ENCODE assay signal across 1 cellular context in the genomic region with DNA sequence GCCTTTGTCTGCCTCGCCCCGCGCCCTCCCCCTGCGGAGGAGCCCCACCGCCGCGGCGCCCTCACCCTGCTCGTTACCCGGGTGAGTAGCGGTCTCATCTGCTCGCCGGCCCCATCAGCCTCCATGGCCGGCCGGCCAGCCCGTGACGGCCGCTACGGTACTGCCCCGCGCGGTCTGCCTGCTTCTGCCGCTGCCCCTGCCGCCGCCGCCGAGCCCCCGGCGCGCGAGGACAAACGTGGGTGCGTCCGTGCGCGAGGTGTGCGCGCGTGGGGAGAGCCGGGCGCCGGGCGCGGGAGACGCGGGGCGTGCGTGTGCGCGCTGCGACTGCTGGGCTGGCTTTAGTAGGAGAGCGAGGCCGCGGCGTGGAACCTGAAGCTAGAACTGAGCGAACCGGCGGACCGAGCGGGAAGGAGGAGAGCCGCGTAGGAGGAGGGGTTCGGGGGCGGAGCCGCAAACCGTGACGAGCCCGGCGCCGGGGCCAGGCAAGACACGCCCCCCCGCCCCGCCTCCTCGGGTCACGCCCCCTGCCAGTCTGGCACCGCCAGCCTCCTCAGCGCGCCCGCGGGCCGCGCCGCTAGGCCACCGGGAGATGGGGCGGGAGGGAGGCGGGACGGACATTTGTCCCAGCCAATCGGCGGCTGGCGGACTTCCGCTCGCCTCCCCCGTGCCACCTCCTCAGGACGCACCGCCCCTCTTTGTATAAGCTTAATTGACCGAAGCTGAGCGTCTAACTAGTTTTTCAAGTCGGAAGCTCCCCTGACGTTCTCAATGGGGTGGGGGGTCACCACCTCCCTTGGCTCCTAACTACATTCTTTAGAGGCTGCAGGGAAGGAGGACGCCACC.
TF ChIP-seq lines count a peak whose summit lies in the region.

A gene (minus strand): TSS at position 383 of the 843 bp plus-strand sequence. CDS start 258 bp downstream, at position 125.

TF ChIP-seq in K562, 482 proteins besides CTCF, POLR2A, EP300 and RAD21 (continued from another document and continues in another):
- TF ChIP-seq, protein P1, sequence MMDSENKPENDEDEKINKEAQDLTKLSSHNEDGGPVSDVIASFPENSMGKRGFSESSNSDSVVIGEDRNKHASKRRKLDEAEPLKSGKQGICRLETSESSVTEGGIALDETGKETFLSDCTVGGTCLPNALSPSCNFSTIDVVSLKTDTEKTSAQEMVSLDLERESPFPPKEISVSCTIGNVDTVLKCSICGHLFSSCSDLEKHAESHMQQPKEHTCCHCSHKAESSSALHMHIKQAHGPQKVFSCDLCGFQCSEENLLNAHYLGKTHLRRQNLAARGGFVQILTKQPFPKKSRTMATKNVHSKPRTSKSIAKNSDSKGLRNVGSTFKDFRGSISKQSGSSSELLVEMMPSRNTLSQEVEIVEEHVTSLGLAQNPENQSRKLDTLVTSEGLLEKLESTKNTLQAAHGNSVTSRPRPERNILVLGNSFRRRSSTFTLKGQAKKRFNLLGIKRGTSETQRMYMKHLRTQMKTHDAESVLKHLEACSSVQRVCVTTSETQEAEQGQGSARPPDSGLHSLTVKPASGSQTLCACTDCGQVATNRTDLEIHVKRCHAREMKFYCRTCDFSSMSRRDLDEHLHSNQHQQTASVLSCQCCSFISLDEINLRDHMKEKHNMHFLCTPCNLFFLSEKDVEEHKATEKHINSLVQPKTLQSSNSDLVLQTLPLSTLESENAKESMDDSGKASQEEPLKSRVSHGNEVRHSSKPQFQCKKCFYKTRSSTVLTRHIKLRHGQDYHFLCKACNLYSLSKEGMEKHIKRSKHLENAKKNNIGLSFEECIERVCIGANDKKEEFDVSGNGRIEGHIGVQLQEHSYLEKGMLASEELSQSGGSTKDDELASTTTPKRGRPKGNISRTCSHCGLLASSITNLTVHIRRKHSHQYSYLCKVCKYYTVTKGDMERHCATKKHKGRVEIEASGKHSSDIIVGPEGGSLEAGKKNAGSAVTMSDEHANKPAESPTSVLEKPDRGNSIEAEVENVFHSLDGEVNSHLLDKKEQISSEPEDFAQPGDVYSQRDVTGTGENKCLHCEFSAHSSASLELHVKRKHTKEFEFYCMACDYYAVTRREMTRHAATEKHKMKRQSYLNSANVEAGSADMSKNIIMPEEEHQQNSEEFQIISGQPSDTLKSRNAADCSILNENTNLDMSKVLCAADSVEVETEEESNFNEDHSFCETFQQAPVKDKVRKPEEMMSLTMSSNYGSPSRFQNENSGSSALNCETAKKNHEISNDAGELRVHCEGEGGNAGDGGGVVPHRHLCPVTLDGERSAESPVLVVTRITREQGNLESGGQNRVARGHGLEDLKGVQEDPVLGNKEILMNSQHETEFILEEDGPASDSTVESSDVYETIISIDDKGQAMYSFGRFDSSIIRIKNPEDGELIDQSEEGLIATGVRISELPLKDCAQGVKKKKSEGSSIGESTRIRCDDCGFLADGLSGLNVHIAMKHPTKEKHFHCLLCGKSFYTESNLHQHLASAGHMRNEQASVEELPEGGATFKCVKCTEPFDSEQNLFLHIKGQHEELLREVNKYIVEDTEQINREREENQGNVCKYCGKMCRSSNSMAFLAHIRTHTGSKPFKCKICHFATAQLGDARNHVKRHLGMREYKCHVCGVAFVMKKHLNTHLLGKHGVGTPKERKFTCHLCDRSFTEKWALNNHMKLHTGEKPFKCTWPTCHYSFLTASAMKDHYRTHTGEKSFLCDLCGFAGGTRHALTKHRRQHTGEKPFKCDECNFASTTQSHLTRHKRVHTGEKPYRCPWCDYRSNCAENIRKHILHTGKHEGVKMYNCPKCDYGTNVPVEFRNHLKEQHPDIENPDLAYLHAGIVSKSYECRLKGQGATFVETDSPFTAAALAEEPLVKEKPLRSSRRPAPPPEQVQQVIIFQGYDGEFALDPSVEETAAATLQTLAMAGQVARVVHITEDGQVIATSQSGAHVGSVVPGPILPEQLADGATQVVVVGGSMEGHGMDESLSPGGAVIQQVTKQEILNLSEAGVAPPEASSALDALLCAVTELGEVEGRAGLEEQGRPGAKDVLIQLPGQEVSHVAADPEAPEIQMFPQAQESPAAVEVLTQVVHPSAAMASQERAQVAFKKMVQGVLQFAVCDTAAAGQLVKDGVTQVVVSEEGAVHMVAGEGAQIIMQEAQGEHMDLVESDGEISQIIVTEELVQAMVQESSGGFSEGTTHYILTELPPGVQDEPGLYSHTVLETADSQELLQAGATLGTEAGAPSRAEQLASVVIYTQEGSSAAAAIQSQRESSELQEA (IDR thresholded peaks at IDR 0.05; ENCODE audit: low read depth), result no peak
- TF ChIP-seq, protein P2, sequence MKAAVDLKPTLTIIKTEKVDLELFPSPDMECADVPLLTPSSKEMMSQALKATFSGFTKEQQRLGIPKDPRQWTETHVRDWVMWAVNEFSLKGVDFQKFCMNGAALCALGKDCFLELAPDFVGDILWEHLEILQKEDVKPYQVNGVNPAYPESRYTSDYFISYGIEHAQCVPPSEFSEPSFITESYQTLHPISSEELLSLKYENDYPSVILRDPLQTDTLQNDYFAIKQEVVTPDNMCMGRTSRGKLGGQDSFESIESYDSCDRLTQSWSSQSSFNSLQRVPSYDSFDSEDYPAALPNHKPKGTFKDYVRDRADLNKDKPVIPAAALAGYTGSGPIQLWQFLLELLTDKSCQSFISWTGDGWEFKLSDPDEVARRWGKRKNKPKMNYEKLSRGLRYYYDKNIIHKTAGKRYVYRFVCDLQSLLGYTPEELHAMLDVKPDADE (conservative IDR thresholded peaks at IDR 0.05; ENCODE audit: control insufficient read depth, low read depth, low read length), result peak; percentile 56; the same call in 1 of the 2 replicates
- TF ChIP-seq GABPA (tag; conservative IDR thresholded peaks at IDR 0.05; ENCODE audit: low read depth) (peak; percentile 50), POLR2G (IDR thresholded peaks at IDR 0.05; ENCODE audit: low read depth, low read length) (peak; percentile 83), FOS (IDR thresholded peaks at IDR 0.05; ENCODE audit: extremely low read depth, insufficient read length) (peak; percentile 11), KLF1 (tag; IDR thresholded peaks at IDR 0.05) (no peak), KLF6 (CRISPR knock-in tag; IDR thresholded peaks at IDR 0.05; ENCODE audit: borderline replicate concordance) (no peak), GABPB1 (CRISPR knock-in tag; IDR thresholded peaks at IDR 0.05) (no peak), PHF8 (IDR thresholded peaks at IDR 0.05; ENCODE audit: borderline replicate concordance, low read length) (peak; percentile 49; the same call in 1 of the 2 replicates)
- TF ChIP-seq, protein P3, sequence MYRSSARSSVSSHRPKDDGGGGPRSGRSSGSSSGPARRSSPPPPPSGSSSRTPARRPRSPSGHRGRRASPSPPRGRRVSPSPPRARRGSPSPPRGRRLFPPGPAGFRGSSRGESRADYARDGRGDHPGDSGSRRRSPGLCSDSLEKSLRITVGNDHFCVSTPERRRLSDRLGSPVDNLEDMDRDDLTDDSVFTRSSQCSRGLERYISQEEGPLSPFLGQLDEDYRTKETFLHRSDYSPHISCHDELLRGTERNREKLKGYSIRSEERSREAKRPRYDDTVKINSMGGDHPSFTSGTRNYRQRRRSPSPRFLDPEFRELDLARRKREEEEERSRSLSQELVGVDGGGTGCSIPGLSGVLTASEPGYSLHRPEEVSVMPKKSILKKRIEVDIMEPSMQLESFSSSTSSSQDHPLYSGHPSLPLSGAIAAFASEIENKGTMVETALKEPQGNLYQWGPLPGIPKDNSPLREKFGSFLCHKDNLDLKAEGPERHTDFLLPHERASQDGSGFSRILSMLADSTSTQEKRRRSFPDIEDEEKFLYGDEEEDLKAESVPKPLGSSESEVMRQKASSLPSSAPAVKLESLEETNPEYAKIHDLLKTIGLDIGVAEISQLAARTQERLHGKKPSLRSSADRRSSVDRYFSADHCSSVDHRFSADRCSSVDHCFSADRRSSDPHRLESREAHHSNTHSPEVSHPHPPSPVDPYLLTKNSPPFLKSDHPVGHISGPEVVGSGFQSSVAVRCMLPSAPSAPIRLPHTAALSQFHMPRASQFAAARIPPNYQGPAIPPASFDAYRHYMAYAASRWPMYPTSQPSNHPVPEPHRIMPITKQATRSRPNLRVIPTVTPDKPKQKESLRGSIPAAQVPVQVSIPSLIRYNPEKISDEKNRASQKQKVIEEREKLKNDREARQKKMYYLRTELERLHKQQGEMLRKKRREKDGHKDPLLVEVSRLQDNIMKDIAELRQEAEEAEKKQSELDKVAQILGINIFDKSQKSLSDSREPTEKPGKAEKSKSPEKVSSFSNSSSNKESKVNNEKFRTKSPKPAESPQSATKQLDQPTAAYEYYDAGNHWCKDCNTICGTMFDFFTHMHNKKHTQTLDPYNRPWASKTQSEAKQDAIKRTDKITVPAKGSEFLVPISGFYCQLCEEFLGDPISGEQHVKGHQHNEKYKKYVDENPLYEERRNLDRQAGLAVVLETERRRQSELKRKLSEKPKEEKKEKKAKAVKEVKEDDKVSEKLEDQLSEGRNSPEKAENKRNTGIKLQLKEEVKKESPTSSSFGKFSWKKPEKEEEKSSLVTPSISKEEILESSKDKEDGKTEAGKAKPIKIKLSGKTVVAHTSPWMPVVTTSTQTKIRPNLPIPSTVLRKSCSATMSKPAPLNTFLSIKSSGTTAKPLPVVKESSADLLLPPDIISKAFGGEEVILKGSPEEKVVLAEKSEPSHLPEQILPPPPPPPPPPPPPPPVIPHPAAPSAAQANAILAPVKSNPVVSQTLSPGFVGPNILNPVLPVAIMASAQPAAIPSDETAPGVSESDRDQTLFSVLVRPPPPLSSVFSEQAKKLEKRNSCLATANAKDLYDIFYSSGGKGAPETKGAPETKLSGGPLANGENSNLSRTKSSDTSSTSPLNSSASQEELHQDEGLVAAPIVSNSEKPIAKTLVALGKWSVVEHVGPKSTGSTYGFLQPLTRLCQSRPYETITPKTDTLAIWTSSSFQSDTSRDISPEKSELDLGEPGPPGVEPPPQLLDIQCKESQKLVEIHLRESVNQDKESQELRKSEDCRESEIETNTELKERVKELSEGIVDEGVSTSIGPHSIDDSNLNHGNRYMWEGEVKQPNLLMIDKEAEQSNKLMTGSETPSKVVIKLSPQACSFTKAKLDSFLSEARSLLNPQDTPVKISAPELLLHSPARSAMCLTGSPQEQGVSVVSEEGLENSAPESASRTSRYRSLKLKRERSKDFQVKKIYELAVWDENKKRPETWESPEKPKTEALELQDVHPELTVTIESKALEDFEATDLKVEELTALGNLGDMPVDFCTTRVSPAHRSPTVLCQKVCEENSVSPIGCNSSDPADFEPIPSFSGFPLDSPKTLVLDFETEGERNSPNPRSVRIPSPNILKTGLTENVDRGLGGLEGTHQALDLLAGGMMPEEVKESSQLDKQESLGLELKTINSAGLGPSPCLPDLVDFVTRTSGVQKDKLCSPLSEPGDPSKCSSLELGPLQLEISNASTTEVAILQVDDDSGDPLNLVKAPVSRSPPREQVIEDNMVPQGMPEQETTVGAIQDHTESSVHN (IDR thresholded peaks at IDR 0.05; ENCODE audit: borderline replicate concordance in 1 of 2, low read depth in 1 of 2), result no peak
- TF ChIP-seq, protein P4, sequence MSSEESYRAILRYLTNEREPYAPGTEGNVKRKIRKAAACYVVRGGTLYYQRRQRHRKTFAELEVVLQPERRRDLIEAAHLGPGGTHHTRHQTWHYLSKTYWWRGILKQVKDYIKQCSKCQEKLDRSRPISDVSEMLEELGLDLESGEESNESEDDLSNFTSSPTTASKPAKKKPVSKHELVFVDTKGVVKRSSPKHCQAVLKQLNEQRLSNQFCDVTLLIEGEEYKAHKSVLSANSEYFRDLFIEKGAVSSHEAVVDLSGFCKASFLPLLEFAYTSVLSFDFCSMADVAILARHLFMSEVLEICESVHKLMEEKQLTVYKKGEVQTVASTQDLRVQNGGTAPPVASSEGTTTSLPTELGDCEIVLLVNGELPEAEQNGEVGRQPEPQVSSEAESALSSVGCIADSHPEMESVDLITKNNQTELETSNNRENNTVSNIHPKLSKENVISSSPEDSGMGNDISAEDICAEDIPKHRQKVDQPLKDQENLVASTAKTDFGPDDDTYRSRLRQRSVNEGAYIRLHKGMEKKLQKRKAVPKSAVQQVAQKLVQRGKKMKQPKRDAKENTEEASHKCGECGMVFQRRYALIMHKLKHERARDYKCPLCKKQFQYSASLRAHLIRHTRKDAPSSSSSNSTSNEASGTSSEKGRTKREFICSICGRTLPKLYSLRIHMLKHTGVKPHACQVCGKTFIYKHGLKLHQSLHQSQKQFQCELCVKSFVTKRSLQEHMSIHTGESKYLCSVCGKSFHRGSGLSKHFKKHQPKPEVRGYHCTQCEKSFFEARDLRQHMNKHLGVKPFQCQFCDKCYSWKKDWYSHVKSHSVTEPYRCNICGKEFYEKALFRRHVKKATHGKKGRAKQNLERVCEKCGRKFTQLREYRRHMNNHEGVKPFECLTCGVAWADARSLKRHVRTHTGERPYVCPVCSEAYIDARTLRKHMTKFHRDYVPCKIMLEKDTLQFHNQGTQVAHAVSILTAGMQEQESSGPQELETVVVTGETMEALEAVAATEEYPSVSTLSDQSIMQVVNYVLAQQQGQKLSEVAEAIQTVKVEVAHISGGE (CRISPR knock-in tag; IDR thresholded peaks at IDR 0.05), result peak in 1 of 3 experiments; percentile 63; a peak in 1 of 6 replicates
- TF ChIP-seq, protein P5, sequence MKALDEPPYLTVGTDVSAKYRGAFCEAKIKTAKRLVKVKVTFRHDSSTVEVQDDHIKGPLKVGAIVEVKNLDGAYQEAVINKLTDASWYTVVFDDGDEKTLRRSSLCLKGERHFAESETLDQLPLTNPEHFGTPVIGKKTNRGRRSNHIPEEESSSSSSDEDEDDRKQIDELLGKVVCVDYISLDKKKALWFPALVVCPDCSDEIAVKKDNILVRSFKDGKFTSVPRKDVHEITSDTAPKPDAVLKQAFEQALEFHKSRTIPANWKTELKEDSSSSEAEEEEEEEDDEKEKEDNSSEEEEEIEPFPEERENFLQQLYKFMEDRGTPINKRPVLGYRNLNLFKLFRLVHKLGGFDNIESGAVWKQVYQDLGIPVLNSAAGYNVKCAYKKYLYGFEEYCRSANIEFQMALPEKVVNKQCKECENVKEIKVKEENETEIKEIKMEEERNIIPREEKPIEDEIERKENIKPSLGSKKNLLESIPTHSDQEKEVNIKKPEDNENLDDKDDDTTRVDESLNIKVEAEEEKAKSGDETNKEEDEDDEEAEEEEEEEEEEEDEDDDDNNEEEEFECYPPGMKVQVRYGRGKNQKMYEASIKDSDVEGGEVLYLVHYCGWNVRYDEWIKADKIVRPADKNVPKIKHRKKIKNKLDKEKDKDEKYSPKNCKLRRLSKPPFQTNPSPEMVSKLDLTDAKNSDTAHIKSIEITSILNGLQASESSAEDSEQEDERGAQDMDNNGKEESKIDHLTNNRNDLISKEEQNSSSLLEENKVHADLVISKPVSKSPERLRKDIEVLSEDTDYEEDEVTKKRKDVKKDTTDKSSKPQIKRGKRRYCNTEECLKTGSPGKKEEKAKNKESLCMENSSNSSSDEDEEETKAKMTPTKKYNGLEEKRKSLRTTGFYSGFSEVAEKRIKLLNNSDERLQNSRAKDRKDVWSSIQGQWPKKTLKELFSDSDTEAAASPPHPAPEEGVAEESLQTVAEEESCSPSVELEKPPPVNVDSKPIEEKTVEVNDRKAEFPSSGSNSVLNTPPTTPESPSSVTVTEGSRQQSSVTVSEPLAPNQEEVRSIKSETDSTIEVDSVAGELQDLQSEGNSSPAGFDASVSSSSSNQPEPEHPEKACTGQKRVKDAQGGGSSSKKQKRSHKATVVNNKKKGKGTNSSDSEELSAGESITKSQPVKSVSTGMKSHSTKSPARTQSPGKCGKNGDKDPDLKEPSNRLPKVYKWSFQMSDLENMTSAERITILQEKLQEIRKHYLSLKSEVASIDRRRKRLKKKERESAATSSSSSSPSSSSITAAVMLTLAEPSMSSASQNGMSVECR (CRISPR knock-in tag; IDR thresholded peaks at IDR 0.05), result 0 out of 2 replicates have a peak, but pooled peaks have one; percentile 16
- TF ChIP-seq, protein P6, sequence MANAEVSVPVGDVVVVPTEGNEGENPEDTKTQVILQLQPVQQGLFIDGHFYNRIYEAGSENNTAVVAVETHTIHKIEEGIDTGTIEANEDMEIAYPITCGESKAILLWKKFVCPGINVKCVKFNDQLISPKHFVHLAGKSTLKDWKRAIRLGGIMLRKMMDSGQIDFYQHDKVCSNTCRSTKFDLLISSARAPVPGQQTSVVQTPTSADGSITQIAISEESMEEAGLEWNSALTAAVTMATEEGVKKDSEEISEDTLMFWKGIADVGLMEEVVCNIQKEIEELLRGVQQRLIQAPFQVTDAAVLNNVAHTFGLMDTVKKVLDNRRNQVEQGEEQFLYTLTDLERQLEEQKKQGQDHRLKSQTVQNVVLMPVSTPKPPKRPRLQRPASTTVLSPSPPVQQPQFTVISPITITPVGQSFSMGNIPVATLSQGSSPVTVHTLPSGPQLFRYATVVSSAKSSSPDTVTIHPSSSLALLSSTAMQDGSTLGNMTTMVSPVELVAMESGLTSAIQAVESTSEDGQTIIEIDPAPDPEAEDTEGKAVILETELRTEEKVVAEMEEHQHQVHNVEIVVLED (CRISPR knock-in tag; IDR thresholded peaks at IDR 0.05), result 0 out of 2 replicates have a peak, but pooled peaks have one; percentile 6
